In the genomic region with DNA sequence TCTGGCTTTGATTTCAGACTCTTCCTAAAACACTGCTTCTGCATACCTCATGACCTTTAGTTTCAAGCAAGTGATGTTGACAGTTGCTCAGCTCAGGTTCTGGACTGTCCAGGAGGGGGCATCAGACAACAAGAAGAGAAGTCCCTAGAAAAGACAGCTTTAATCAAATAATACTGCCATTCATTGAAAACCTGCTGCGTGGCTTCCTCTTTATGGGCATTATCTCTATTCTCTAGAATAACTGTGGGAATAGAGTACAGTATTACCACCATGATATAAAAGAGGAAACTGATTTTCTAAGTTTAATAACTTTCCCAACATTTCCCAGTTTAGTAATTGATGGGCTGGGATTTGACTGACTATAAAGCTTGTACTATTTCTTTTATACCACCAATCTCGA, we compare ENCODE assay signal across 8 cellular contexts.
DNase-seq lines count a peak whose midpoint lies in the region; ATAC-seq and TF ChIP-seq lines count a peak whose summit lies in the region.

No MANE protein-coding gene starts in this region.

- TF ChIP-seq CTCF in WI38 (IDR thresholded peaks at IDR 0.05; ENCODE audit: low read depth, low read length) (peak; percentile 85), lung (IDR thresholded peaks at IDR 0.05; ENCODE audit: control extremely low read depth, extremely low read depth) (peak; percentile 38)

- peaks cover 37% of the 10 kb centered on the region for H3K4me1 Mint-ChIP-seq in dendritic cell treated with granulocyte-macrophage colony-stimulating factor and Interleukin-4, amounts not matched to agents 40 ng/mL and 50 ng/mL, for 4 days (ENCODE audit: low read depth)
- H3K4me1 Mint-ChIP-seq in stimulated activated memory B cell treated with anti-CD40 and anti-IgM and Interleukin-4, amounts not matched to agents 10 μg/mL and 1 μg/mL and 100 μg/mL, for 72 hours, result peaks cover 6% of the 10 kb centered on the region

- WGBS in lung, 2 donors, result 29 to 31% methylated on average over 2 of the region's 2 CpGs

- ATAC-seq in GM18505 (IDR thresholded peaks at IDR 0.05; ENCODE audit: unreplicated experiment) (peak; percentile 67), HG03103 (IDR thresholded peaks at IDR 0.05; ENCODE audit: low read depth, unreplicated experiment) (peak; percentile 68), lung (ENCODE audit: insufficient read depth, low FRiP score) (peak; percentile 28)
- peak; percentile 76 for ATAC-seq in stimulated activated memory B cell treated with anti-CD40 and anti-IgM and Interleukin-4, amounts not matched to agents 10 μg/mL and 1 μg/mL and 100 μg/mL, for 72 hours

- no peaks in the 10 kb centered on the region for H3K27me3 Mint-ChIP-seq in dendritic cell treated with granulocyte-macrophage colony-stimulating factor and Interleukin-4, amounts not matched to agents 40 ng/mL and 50 ng/mL, for 4 days
- H3K27me3 Mint-ChIP-seq in stimulated activated memory B cell treated with anti-CD40 and anti-IgM and Interleukin-4, amounts not matched to agents 10 μg/mL and 1 μg/mL and 100 μg/mL, for 72 hours, result no peaks in the 10 kb centered on the region

- no peaks in the 10 kb centered on the region for H3K9me3 ChIP-seq in lung (ENCODE audit: control insufficient read depth in 2 of 2, insufficient read depth in 1 of 2, low read length in 1 of 2)

- H3K4me3 ChIP-seq in WI38 (ENCODE audit: low read depth, low read length) (no peak overlapping the region), lung (no peak overlapping the region)

- no peak overlapping the region for H3K4me3 Mint-ChIP-seq in dendritic cell treated with granulocyte-macrophage colony-stimulating factor and Interleukin-4, amounts not matched to agents 40 ng/mL and 50 ng/mL, for 4 days
- H3K4me3 Mint-ChIP-seq in stimulated activated memory B cell treated with anti-CD40 and anti-IgM and Interleukin-4, amounts not matched to agents 10 μg/mL and 1 μg/mL and 100 μg/mL, for 72 hours, result no peak overlapping the region

- no peaks in the 10 kb centered on the region for H3K36me3 ChIP-seq in lung (ENCODE audit: control insufficient read depth in 2 of 2, insufficient read depth in 2 of 2, low read length in 2 of 2)

- H3K27me3 ChIP-seq in lung (ENCODE audit: control insufficient read depth, insufficient read depth), result no peaks in the 10 kb centered on the region

- no peaks in the 10 kb centered on the region for H3K9me3 Mint-ChIP-seq in dendritic cell treated with granulocyte-macrophage colony-stimulating factor and Interleukin-4, amounts not matched to agents 40 ng/mL and 50 ng/mL, for 4 days
- H3K9me3 Mint-ChIP-seq in stimulated activated memory B cell treated with anti-CD40 and anti-IgM and Interleukin-4, amounts not matched to agents 10 μg/mL and 1 μg/mL and 100 μg/mL, for 72 hours, result peaks cover 3% of the 10 kb centered on the region

- H3K27ac ChIP-seq in lung (ENCODE audit: low read depth in 1 of 2, low read length in 1 of 2), result no peak overlapping the region

- H3K36me3 Mint-ChIP-seq in dendritic cell treated with granulocyte-macrophage colony-stimulating factor and Interleukin-4, amounts not matched to agents 40 ng/mL and 50 ng/mL, for 4 days (ENCODE audit: low read depth), result no peaks in the 10 kb centered on the region
- H3K36me3 Mint-ChIP-seq in stimulated activated memory B cell treated with anti-CD40 and anti-IgM and Interleukin-4, amounts not matched to agents 10 μg/mL and 1 μg/mL and 100 μg/mL, for 72 hours, result peaks cover 18% of the 10 kb centered on the region

- no peak for TF ChIP-seq POLR2A in GM18505 (IDR thresholded peaks at IDR 0.05; ENCODE audit: borderline replicate concordance, extremely low read depth, insufficient read depth, insufficient read length)

- DNase-seq in AG08396 (ENCODE audit: low spot score), result peak; percentile 43
- peak; percentile 16 for DNase-seq in NCI-H2196 treated with DMSO at 0.1 percent for 48 hours (lab: John Stamatoyannopoulos, UW; ENCODE audit: unreplicated experiment)
- DNase-seq in lung (ENCODE audit: low spot score), result peak; percentile 53

- intact Hi-C loops in dendritic cell treated with granulocyte-macrophage colony-stimulating factor and Interleukin-4, amounts not matched to agents 40 ng/mL and 50 ng/mL, for 4 days (cut with micrococcal nuclease), result loop anchor here (5.0 to 10.0 kb wide), 3 partner anchors 182 to 577 kb away; no protein-coding TSS in a partner anchor

- H3K4me1 ChIP-seq in lung (ENCODE audit: control insufficient read depth in 2 of 2, insufficient read depth in 2 of 2, low read length in 2 of 2), result peaks cover 2 to 14% of the 10 kb centered on the region in 2 donors

- peak overlapping the region; percentile 59 for H3K27ac Mint-ChIP-seq in dendritic cell treated with granulocyte-macrophage colony-stimulating factor and Interleukin-4, amounts not matched to agents 40 ng/mL and 50 ng/mL, for 4 days
- H3K27ac Mint-ChIP-seq in stimulated activated memory B cell treated with anti-CD40 and anti-IgM and Interleukin-4, amounts not matched to agents 10 μg/mL and 1 μg/mL and 100 μg/mL, for 72 hours, result no peak overlapping the region
